ENCODE assay signal across 16 cellular contexts in genomic region chr2:239285932-239286230, GRCh38.
A peak's percentile ranks its signal among the peaks of the same experiment; 100 is the strongest.
DNase-seq lines count a peak whose midpoint lies in the region; ATAC-seq and TF ChIP-seq lines count a peak whose summit lies in the region.
"Had no signal": no experiment of that assay in that cellular context is flagged by ENCODE, and none has a peak within 500 bp of the region (broad histone marks: within the 10 kb centered on the region; RNA-seq: fewer than 3 reads in every experiment).

No MANE protein-coding gene starts in this region.

- H3K9ac ChIP-seq in OCI-LY3 (ENCODE audit: low read length) (no peak overlapping the region), colonic mucosa (ENCODE audit: low read depth in 2 of 2, low read length in 2 of 2) (peak overlapping the region in 1 of 2 donors; percentile 67), skeletal muscle tissue (ENCODE audit: low read depth in 1 of 3, low read length in 3 of 3) (peak overlapping the region in 1 of 3 donors; percentile 63)

- 84 to 95% methylated on average over 3 of the region's 3 CpGs for WGBS in thyroid gland, 2 donors

- no peak for ATAC-seq in HG03442 (IDR thresholded peaks at IDR 0.05; ENCODE audit: unreplicated experiment)
- ATAC-seq: PC-3, WTC11 had no signal

- H3K4me1 Mint-ChIP-seq in T-helper 1 cell treated with Interleukin-12 subunit alpha and Interleukin-12 subunit beta and Interleukin-4 antibody, amounts not matched to agents 30 μg/mL and 1 μg/mL, for 36 hours (ENCODE audit: low read depth), result peaks cover 55% of the 10 kb centered on the region

- H3K36me3 Mint-ChIP-seq in T-helper 1 cell treated with Interleukin-12 subunit alpha and Interleukin-12 subunit beta and Interleukin-4 antibody, amounts not matched to agents 30 μg/mL and 1 μg/mL, for 36 hours (ENCODE audit: low read depth), result peaks cover 21% of the 10 kb centered on the region
- H3K36me3 Mint-ChIP-seq: WTC11 had no signal

- peak overlapping the region; percentile 74 for H3K4me3 Mint-ChIP-seq in T-helper 1 cell treated with Interleukin-12 subunit alpha and Interleukin-12 subunit beta and Interleukin-4 antibody, amounts not matched to agents 30 μg/mL and 1 μg/mL, for 36 hours
- H3K4me3 Mint-ChIP-seq: WTC11 had no signal

- H2AFZ ChIP-seq in OCI-LY3 (ENCODE audit: low read depth, low read length), result no peak overlapping the region

- H3K4me1 ChIP-seq in OCI-LY3 (ENCODE audit: low read length) (peaks cover 25% of the 10 kb centered on the region), colonic mucosa (peaks cover 20% of the 10 kb centered on the region), skeletal muscle tissue (ENCODE audit: control insufficient read depth in 3 of 3, insufficient read depth in 3 of 3, low read length in 3 of 3) (peaks cover 57 to 84% (median 69%) of the 10 kb centered on the region in 3 donors), thyroid gland (peaks cover 4 to 31% of the 10 kb centered on the region in 2 donors)

- H3K27me3 Mint-ChIP-seq in T-helper 1 cell treated with Interleukin-12 subunit alpha and Interleukin-12 subunit beta and Interleukin-4 antibody, amounts not matched to agents 30 μg/mL and 1 μg/mL, for 36 hours (ENCODE audit: low read depth), result peaks cover 5% of the 10 kb centered on the region

- H3K79me2 ChIP-seq in OCI-LY3 (ENCODE audit: low read length), result no peaks in the 10 kb centered on the region

- DNase-seq in T-helper 1 cell (no peak), colonic mucosa (no peak), SW 1271 (lab: John Stamatoyannopoulos, UW) (no peak), thyroid gland (no peak)
- DNase-seq: activated effector memory CD4-positive, alpha-beta T cell treated with Interleukin-2 at 50 U/mL for 16 hours; KG1; NCI-H1417 treated with DMSO at 0.1 percent for 48 hours; PC-3; stimulated activated CD4-positive, alpha-beta T cell treated with anti-CD3 and anti-CD28 coated beads, Interleukin-2, amount 100 ng/mL, for 48 hours had no signal

- peaks cover 70% of the 10 kb centered on the region for H4K20me1 ChIP-seq in OCI-LY3 (ENCODE audit: insufficient read depth, low read length)

- intact Hi-C loops in colonic mucosa (cut with DNase I) (no loop called here), thyroid gland (cut with DNase I) (no loop called here)

- H3K27me3 ChIP-seq in OCI-LY3 (ENCODE audit: low read depth, low read length) (peaks cover 54% of the 10 kb centered on the region), colonic mucosa (no peaks in the 10 kb centered on the region), skeletal muscle tissue (ENCODE audit: control insufficient read depth in 3 of 3, insufficient read depth in 3 of 3, low read length in 3 of 3) (no peaks in the 10 kb centered on the region), thyroid gland (no peaks in the 10 kb centered on the region)
- H3K27me3 ChIP-seq: heart right ventricle had no signal

- no peaks in the 10 kb centered on the region for H3K9me3 Mint-ChIP-seq in T-helper 1 cell treated with Interleukin-12 subunit alpha and Interleukin-12 subunit beta and Interleukin-4 antibody, amounts not matched to agents 30 μg/mL and 1 μg/mL, for 36 hours
- H3K9me3 Mint-ChIP-seq: WTC11 had no signal

- peak overlapping the region; percentile 88 for H3K27ac Mint-ChIP-seq in T-helper 1 cell treated with Interleukin-12 subunit alpha and Interleukin-12 subunit beta and Interleukin-4 antibody, amounts not matched to agents 30 μg/mL and 1 μg/mL, for 36 hours

- TF ChIP-seq POLR2A in thyroid gland (IDR thresholded peaks at IDR 0.05), result no peak

- peak overlapping the region; percentile 30 for H3K4me2 ChIP-seq in OCI-LY3 (ENCODE audit: low read length)

- H3K27ac ChIP-seq in OCI-LY3 (ENCODE audit: low read length) (no peak overlapping the region), colonic mucosa (peak overlapping the region; percentile 10), skeletal muscle tissue (ENCODE audit: low read depth, low read length) (peak overlapping the region; percentile 5), thyroid gland (no peak overlapping the region)
- H3K27ac ChIP-seq: 22Rv1 had no signal

- no peaks in the 10 kb centered on the region for H3K9me3 ChIP-seq in OCI-LY3 (ENCODE audit: insufficient read depth, low read length)
- H3K9me3 ChIP-seq in colonic mucosa, result no peaks in the 10 kb centered on the region
- H3K9me3 ChIP-seq in skeletal muscle tissue (ENCODE audit: control insufficient read depth in 3 of 3, low read length in 3 of 3), result no peaks in the 10 kb centered on the region
- no peaks in the 10 kb centered on the region for H3K9me3 ChIP-seq in thyroid gland
- H3K9me3 ChIP-seq: heart right ventricle had no signal

- H3K36me3 ChIP-seq in OCI-LY3 (replicated peaks; ENCODE audit: low read depth, low read length) (no peaks in the 10 kb centered on the region), colonic mucosa (no peaks in the 10 kb centered on the region), skeletal muscle tissue (ENCODE audit: control insufficient read depth in 3 of 3, insufficient read depth in 3 of 3, low read length in 3 of 3) (peaks cover 0 to 4% (median 2%) of the 10 kb centered on the region in 3 donors), thyroid gland (no peaks in the 10 kb centered on the region)

- H3K4me3 ChIP-seq in OCI-LY3 (ENCODE audit: low read length), result no peak overlapping the region
- no peak overlapping the region for H3K4me3 ChIP-seq in colonic mucosa
- peak overlapping the region in 1 of 3 donors; percentile 44 for H3K4me3 ChIP-seq in skeletal muscle tissue (ENCODE audit: low read length in 3 of 3)
- H3K4me3 ChIP-seq in thyroid gland (replicated peaks in 1 of 3), result no peak overlapping the region

- TF ChIP-seq CTCF in OCI-LY3 (IDR thresholded peaks at IDR 0.05; ENCODE audit: low read depth, low read length) (no peak), colonic mucosa (IDR thresholded peaks at IDR 0.05) (no peak), thyroid gland (IDR thresholded peaks at IDR 0.05) (no peak)

Comparison
In these comparisons a context has a peak if more than half of its experiments do, and no peak if none do; other contexts are left out.
1. H3K27ac ChIP-seq: peak in colonic mucosa (single experiment) and skeletal muscle tissue (single experiment); none in OCI-LY3 (single experiment) and thyroid gland (0 of 3).